ENCODE assay signal across 25 cellular contexts in the genomic region with DNA sequence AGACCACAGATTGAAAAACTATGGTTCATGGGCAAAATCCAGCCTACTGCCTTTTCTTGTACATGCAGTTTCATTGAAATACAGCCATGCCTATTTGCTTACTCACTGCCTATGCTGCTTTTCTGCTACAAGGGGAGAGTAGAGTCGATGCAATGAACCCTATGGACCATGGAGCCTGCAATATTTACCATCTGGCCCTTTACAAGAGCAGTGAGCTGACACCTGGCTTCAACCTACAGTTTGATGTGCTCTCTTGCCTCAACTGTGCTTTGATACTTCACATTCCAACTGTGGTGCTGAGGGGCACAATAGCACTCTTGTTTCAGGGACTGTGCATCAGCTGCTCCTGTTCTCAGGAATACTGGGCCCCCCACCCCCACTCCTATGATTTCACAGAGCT.
"Had no signal": no experiment of that assay in that cellular context is flagged by ENCODE, and none has a peak within 500 bp of the region (broad histone marks: within the 10 kb centered on the region; RNA-seq: fewer than 3 reads in every experiment).

No MANE protein-coding gene starts in this region.

- H3K79me2 ChIP-seq: hepatocyte, parathyroid adenoma had no signal

- H3K9me3 ChIP-seq: gastroesophageal sphincter, right atrium auricular region, testis, transverse colon had no signal

- H3K4me1 Mint-ChIP-seq: naive thymus-derived CD4-positive, alpha-beta T cell; T-helper 17 cell had no signal

- H3K27me3 ChIP-seq: brain microvascular endothelial cell, dorsolateral prefrontal cortex, gastroesophageal sphincter, hepatocyte, right atrium auricular region, testis had no signal

- H3K36me3 Mint-ChIP-seq: activated naive CD4-positive, alpha-beta T cell treated with anti-CD3 and anti-CD28 coated beads, Interleukin-2, amount 50 U/mL, for 72 hours; WTC11 had no signal

- H3K4me2 ChIP-seq: hepatocyte had no signal

- H2AFZ ChIP-seq: hepatocyte, parathyroid adenoma had no signal

- DNase-seq: activated CD4-positive, alpha-beta T cell treated with anti-CD3 and anti-CD28 coated beads, Interleukin-2, amount 50 U/mL, for 1 hour; activated CD8-positive, alpha-beta T cell treated with anti-CD3 and anti-CD28 coated beads for 36 hours; activated naive CD4-positive, alpha-beta T cell; activated T-cell treated with anti-CD3 and anti-CD28 coated beads, Interleukin-2, amount 50 U/mL, for 48 hours; brain microvascular endothelial cell; dorsolateral prefrontal cortex; effector memory CD8-positive, alpha-beta T cell; erythroblast; left colon; midbrain; naive thymus-derived CD4-positive, alpha-beta T cell; nucleus accumbens; stimulated activated CD4-positive, alpha-beta T cell treated with anti-CD3 and anti-CD28 coated beads, Interleukin-2, amount 100 ng/mL, for 48 hours; stimulated activated naive CD4-positive, alpha-beta T cell treated with Interleukin-2 at 50 U/mL for 16 hours; T-helper 17 cell; testis; transverse colon had no signal

- H3K36me3 ChIP-seq: brain microvascular endothelial cell, gastroesophageal sphincter, right atrium auricular region, transverse colon had no signal

- ATAC-seq: activated CD8-positive, alpha-beta T cell treated with anti-CD3 and anti-CD28 coated beads for 36 hours; activated naive CD4-positive, alpha-beta T cell treated with anti-CD3 and anti-CD28 coated beads, Interleukin-2, amount 50 U/mL, for 72 hours; effector memory CD8-positive, alpha-beta T cell; gastroesophageal sphincter; left colon; naive thymus-derived CD4-positive, alpha-beta T cell; T-helper 17 cell; WTC11 had no signal

- H3K27ac ChIP-seq: brain microvascular endothelial cell, coronary artery, gastroesophageal sphincter, hepatocyte, parathyroid adenoma, right atrium auricular region, testis, transverse colon had no signal

- H3K27ac Mint-ChIP-seq: activated CD8-positive, alpha-beta T cell treated with anti-CD3 and anti-CD28 coated beads for 36 hours; activated naive CD4-positive, alpha-beta T cell treated with anti-CD3 and anti-CD28 coated beads, Interleukin-2, amount 50 U/mL, for 72 hours; effector memory CD8-positive, alpha-beta T cell; naive thymus-derived CD4-positive, alpha-beta T cell; T-helper 17 cell; WTC11 had no signal

- H3K4me3 Mint-ChIP-seq: activated CD8-positive, alpha-beta T cell treated with anti-CD3 and anti-CD28 coated beads for 36 hours; effector memory CD8-positive, alpha-beta T cell; naive thymus-derived CD4-positive, alpha-beta T cell; neural crest cell; T-helper 17 cell; WTC11 had no signal

- H3K9ac ChIP-seq: parathyroid adenoma had no signal

- H3K9me3 Mint-ChIP-seq: activated CD8-positive, alpha-beta T cell treated with anti-CD3 and anti-CD28 coated beads for 36 hours; activated naive CD4-positive, alpha-beta T cell treated with anti-CD3 and anti-CD28 coated beads, Interleukin-2, amount 50 U/mL, for 72 hours; effector memory CD8-positive, alpha-beta T cell; WTC11 had no signal

- H3K4me3 ChIP-seq: coronary artery, dorsolateral prefrontal cortex, gastroesophageal sphincter, hepatocyte, right atrium auricular region, testis, transverse colon had no signal
